Comparison of ENCODE assay signal across 8 cellular contexts in genomic region chr15:63189955-63190691, GRCh38. TPM values are rescaled to one million over a fixed set of nuclear protein-coding genes. Genes with fewer than 3 reads are reported as not detected.
A peak's percentile ranks its signal among the peaks of the same experiment; 100 is the strongest.
DNase-seq lines count a peak whose midpoint lies in the region; ATAC-seq and TF ChIP-seq lines count a peak whose summit lies in the region.

No MANE protein-coding gene starts in this region.

- H3K9me3 ChIP-seq in CD4-positive, alpha-beta memory T cell (ENCODE audit: control insufficient read depth in 1 of 2, low read length in 2 of 2): no peaks in the 10 kb centered on the region
- H3K9me3 ChIP-seq in right lobe of liver (no peaks in the 10 kb centered on the region), upper lobe of left lung (no peaks in the 10 kb centered on the region)

- H3K27me3 ChIP-seq in CD4-positive, alpha-beta memory T cell (ENCODE audit: insufficient read depth, low read length): no peaks in the 10 kb centered on the region
- H3K27me3 ChIP-seq in right lobe of liver (no peaks in the 10 kb centered on the region), upper lobe of left lung (no peaks in the 10 kb centered on the region)

- no peaks in the 10 kb centered on the region for H3K27me3 Mint-ChIP-seq in CD4-positive, alpha-beta memory T cell

- H3K4me3 ChIP-seq in CD4-positive, alpha-beta memory T cell (ENCODE audit: low read length in 2 of 2): peak overlapping the region; percentile 75 to 80
- H3K4me3 ChIP-seq in right lobe of liver (peak overlapping the region; percentile 50 to 67 (median 61)), upper lobe of left lung (peak overlapping the region; percentile 80 to 95 (median 87))

- H3K4me1 ChIP-seq in CD4-positive, alpha-beta memory T cell (ENCODE audit: insufficient read depth, low read length): peaks cover 54% of the 10 kb centered on the region
- H3K4me1 ChIP-seq in right lobe of liver (peaks cover 0 to 22% (median 0%) of the 10 kb centered on the region in 4 donors), upper lobe of left lung (peaks cover 39 to 54% (median 44%) of the 10 kb centered on the region in 4 donors)

- no peaks in the 10 kb centered on the region for H3K36me3 ChIP-seq in CD4-positive, alpha-beta memory T cell (ENCODE audit: insufficient read depth, low read length)
- H3K36me3 ChIP-seq in right lobe of liver: no peaks in the 10 kb centered on the region
- H3K36me3 ChIP-seq in upper lobe of left lung: no peaks in the 10 kb centered on the region

- peak overlapping the region; percentile 95 to 99 (median 98) for H3K4me3 Mint-ChIP-seq in CD4-positive, alpha-beta memory T cell

- POLR2A ChIA-PET in CD4-positive, alpha-beta memory T cell (lab: Charles Lee; ENCODE audit: partially characterized antibody): interaction anchor here (1.0 to 8.6 kb wide), 12 partner anchors 13 to 87 kb away, joined by 3 to 161 read pairs (median 17); partner anchors contain the start of genes APH1B and RPS27L

- no peak for ATAC-seq in right lobe of liver
- peak in 1 of 2 donors; percentile 21 for ATAC-seq in upper lobe of left lung (ENCODE audit: low FRiP score in 2 of 2)
- ATAC-seq in HG02763 (IDR thresholded peaks at IDR 0.05; ENCODE audit: unreplicated experiment): no peak
- no peak for ATAC-seq in HG03378 (IDR thresholded peaks at IDR 0.05; ENCODE audit: unreplicated experiment)

- peak overlapping the region; percentile 87 to 100 (median 98) for H3K27ac Mint-ChIP-seq in CD4-positive, alpha-beta memory T cell

- CTCF ChIA-PET in CD4-positive, alpha-beta memory T cell (lab: Charles Lee; ENCODE audit: partially characterized antibody): interaction anchor here (2.4 to 8.6 kb wide), 3 partner anchors 21 to 40 kb away, joined by 9 to 62 read pairs (median 26); no protein-coding TSS in a partner anchor

- no peak for TF ChIP-seq EP300 in upper lobe of left lung (IDR thresholded peaks at IDR 0.05)

- H3K27ac ChIP-seq in CD4-positive, alpha-beta memory T cell (ENCODE audit: low read depth, low read length): peak overlapping the region; percentile 93
- H3K27ac ChIP-seq in angular gyrus (ENCODE audit: low read depth, low read length): peak overlapping the region; percentile 82
- H3K27ac ChIP-seq in right lobe of liver: peak overlapping the region; percentile 56 to 72 (median 66)
- peak overlapping the region; percentile 87 to 98 (median 96) for H3K27ac ChIP-seq in upper lobe of left lung

- WGBS in right lobe of liver (ENCODE audit: insufficient coverage, low coverage, low lambda C conversion rate, missing lambda C conversion rate): 11% methylated on average over 9 of the region's 9 CpGs
- WGBS in upper lobe of left lung, 2 donors: 8 to 10% methylated on average over 9 of the region's 9 CpGs

- DNase-seq in CD4-positive, alpha-beta memory T cell: peak in 1 of 5 donors; percentile 14
- DNase-seq in Kasumi-1 (lab: John Stamatoyannopoulos, UW): peak; percentile 58 to 60
- no peak for DNase-seq in right lobe of liver
- no peak for DNase-seq in upper lobe of left lung
- no peak for DNase-seq in hippocampal formation (lab: John Stamatoyannopoulos, UW)

- H3K9me3 Mint-ChIP-seq in CD4-positive, alpha-beta memory T cell: no peaks in the 10 kb centered on the region

- peaks cover 0 to 20% of the 10 kb centered on the region in 2 donors for H3K36me3 Mint-ChIP-seq in CD4-positive, alpha-beta memory T cell

- intact Hi-C loops in CD4-positive, alpha-beta memory T cell (cut with micrococcal nuclease): loop anchor here (1.0 to 10.0 kb wide), 3 partner anchors 33 to 215 kb away; partner anchors contain the start of genes LACTB and RPS27L
- intact Hi-C loops in right lobe of liver (cut with DNase I): no loop called here

- no peak for TF ChIP-seq POLR2A in right lobe of liver (IDR thresholded peaks at IDR 0.05)
- TF ChIP-seq POLR2A in upper lobe of left lung (IDR thresholded peaks at IDR 0.05): no peak

- TF ChIP-seq CTCF in right lobe of liver (IDR thresholded peaks at IDR 0.05) (no peak), upper lobe of left lung (IDR thresholded peaks at IDR 0.05) (no peak)

- H3K4me1 Mint-ChIP-seq in CD4-positive, alpha-beta memory T cell: peaks cover 43 to 64% (median 51%) of the 10 kb centered on the region in 4 donors

RNA-seq across cellular contexts. Expression of gene RAB8B, which starts 0.7 kb away (rescaled TPM):
- total RNA-seq in CD4-positive, alpha-beta memory T cell: 10 to 100 TPM; 86.0 to 86.4 TPM
- 10 to 100 TPM; 35.1 to 58.3 TPM for polyA plus RNA-seq in CD4-positive, alpha-beta memory T cell
- total RNA-seq in right lobe of liver (10 to 100 TPM in 4 of 6 experiments, 1 to 10 TPM in 2; 5.8 to 50.7 (median 14.3) TPM), upper lobe of left lung (10 to 100 TPM; 10.2 to 54.8 (median 39.2) TPM)

RNA-seq across cellular contexts. Expression of gene RPS27L, which starts 32.8 kb away (rescaled TPM):
- total RNA-seq in CD4-positive, alpha-beta memory T cell: 100 to 1,000 TPM; 150 to 161 TPM
- 100 to 1,000 TPM; 187 to 211 TPM for polyA plus RNA-seq in CD4-positive, alpha-beta memory T cell
- total RNA-seq in right lobe of liver (100 to 1,000 TPM in 3 of 6 experiments, 10 to 100 TPM in 3; 63.9 to 115 (median 99.8) TPM), upper lobe of left lung (100 to 1,000 TPM in 3 of 6 donors, 10 to 100 TPM in 3; 30.3 to 165 (median 117) TPM)

Comparison
In these comparisons a context has a peak if more than half of its experiments do, and no peak if none do; other contexts are left out.
1. DNase-seq: peak in Kasumi-1 (2 of 2); none in right lobe of liver (0 of 3), upper lobe of left lung (0 of 2) and hippocampal formation (0 of 2).
2. Peak in every context shown above with its lines, with median percentiles within 50 percentile points of each other: H3K27ac ChIP-seq and H3K4me3 ChIP-seq.